2 cellular contexts compared by ENCODE assay signal in the genomic region with DNA sequence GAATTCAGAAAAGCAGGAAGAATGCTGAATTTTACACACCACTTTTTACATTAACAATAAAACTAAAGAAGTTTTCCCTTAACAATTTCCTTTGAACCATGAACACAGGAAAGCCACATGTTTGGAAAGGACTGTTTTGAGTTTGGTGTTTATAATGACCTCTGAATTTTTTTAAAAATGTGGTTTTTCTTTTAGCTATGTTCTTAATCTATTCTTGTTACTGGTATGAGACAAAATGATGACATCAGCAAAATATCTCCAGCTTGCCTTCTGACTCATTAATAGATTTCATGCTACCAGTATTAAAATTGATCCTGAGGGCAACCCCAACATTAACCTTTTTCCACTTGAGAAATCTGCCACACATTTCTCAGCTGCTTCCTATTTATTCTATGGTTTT.
TF ChIP-seq lines count a peak whose summit lies in the region.

No MANE protein-coding gene starts in this region.

TF ChIP-seq in HepG2, 621 proteins besides CTCF, POLR2A, EP300 and RAD21:
- TF ChIP-seq ATF7 (IDR thresholded peaks at IDR 0.05) (0 out of 2 replicates have a peak, but pooled peaks have one; percentile 19), ATF7 (CRISPR knock-in tag; IDR thresholded peaks at IDR 0.05) (no peak), RFX5 (IDR thresholded peaks at IDR 0.05; ENCODE audit: low read depth, low read length) (peak; percentile 57; the same call in 1 of the 2 replicates), MAFF (IDR thresholded peaks at IDR 0.05; ENCODE audit: low read depth, low read length) (peak; percentile 100), BATF2 (CRISPR knock-in tag; IDR thresholded peaks at IDR 0.05) (no peak), ZNF563 (CRISPR knock-in tag; IDR thresholded peaks at IDR 0.05) (no peak), ZNF230 (CRISPR knock-in tag; IDR thresholded peaks at IDR 0.05) (no peak), MAFK (conservative IDR thresholded peaks at IDR 0.05 in 1 of 2, IDR thresholded peaks at IDR 0.05 in 1 of 2; ENCODE audit: low read length in 2 of 2) (peak; percentile 99 to 100), SP5 (CRISPR knock-in tag; IDR thresholded peaks at IDR 0.05; ENCODE audit: borderline replicate concordance, low read depth) (no peak), ZIK1 (CRISPR knock-in tag; IDR thresholded peaks at IDR 0.05; ENCODE audit: borderline replicate concordance, low read depth) (no peak)

TF ChIP-seq in K562, 482 proteins besides CTCF, POLR2A, EP300 and RAD21 (continued from another document):
- TF ChIP-seq, protein P1, sequence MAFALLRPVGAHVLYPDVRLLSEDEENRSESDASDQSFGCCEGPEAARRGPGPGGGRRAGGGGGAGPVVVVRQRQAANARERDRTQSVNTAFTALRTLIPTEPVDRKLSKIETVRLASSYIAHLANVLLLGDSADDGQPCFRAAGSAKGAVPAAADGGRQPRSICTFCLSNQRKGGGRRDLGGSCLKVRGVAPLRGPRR (CRISPR knock-in tag; IDR thresholded peaks at IDR 0.05): no peak
- TF ChIP-seq C11orf30 (IDR thresholded peaks at IDR 0.05; ENCODE audit: low read depth): peak; percentile 63; the same call in 1 of the 2 replicates
- TF ChIP-seq MAFK (IDR thresholded peaks at IDR 0.05; ENCODE audit: low read length): peak; percentile 96
- TF ChIP-seq SIRT6 (IDR thresholded peaks at IDR 0.05; ENCODE audit: low read depth, low read length): no peak
- TF ChIP-seq MAFF (IDR thresholded peaks at IDR 0.05; ENCODE audit: low read length): peak; percentile 95
- TF ChIP-seq, protein P2, sequence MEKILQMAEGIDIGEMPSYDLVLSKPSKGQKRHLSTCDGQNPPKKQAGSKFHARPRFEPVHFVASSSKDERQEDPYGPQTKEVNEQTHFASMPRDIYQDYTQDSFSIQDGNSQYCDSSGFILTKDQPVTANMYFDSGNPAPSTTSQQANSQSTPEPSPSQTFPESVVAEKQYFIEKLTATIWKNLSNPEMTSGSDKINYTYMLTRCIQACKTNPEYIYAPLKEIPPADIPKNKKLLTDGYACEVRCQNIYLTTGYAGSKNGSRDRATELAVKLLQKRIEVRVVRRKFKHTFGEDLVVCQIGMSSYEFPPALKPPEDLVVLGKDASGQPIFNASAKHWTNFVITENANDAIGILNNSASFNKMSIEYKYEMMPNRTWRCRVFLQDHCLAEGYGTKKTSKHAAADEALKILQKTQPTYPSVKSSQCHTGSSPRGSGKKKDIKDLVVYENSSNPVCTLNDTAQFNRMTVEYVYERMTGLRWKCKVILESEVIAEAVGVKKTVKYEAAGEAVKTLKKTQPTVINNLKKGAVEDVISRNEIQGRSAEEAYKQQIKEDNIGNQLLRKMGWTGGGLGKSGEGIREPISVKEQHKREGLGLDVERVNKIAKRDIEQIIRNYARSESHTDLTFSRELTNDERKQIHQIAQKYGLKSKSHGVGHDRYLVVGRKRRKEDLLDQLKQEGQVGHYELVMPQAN (IDR thresholded peaks at IDR 0.05; ENCODE audit: borderline replicate concordance): no peak
- TF ChIP-seq, protein P3, sequence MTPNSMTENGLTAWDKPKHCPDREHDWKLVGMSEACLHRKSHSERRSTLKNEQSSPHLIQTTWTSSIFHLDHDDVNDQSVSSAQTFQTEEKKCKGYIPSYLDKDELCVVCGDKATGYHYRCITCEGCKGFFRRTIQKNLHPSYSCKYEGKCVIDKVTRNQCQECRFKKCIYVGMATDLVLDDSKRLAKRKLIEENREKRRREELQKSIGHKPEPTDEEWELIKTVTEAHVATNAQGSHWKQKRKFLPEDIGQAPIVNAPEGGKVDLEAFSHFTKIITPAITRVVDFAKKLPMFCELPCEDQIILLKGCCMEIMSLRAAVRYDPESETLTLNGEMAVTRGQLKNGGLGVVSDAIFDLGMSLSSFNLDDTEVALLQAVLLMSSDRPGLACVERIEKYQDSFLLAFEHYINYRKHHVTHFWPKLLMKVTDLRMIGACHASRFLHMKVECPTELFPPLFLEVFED (CRISPR knock-in tag; conservative IDR thresholded peaks at IDR 0.05): no peak
- no peak for TF ChIP-seq XRCC3 (IDR thresholded peaks at IDR 0.05)
- peak; percentile 84 for TF ChIP-seq MAFG (tag; conservative IDR thresholded peaks at IDR 0.05)
